In genomic region chr5:10505517-10506095, GRCh38 we compare ENCODE assay signal across 10 cellular contexts.
DNase-seq lines count a peak whose midpoint lies in the region; ATAC-seq and TF ChIP-seq lines count a peak whose summit lies in the region.
"Had no signal": no experiment of that assay in that cellular context is flagged by ENCODE, and none has a peak within 500 bp of the region (broad histone marks: within the 10 kb centered on the region; RNA-seq: fewer than 3 reads in every experiment).

No MANE protein-coding gene starts in this region.

- TF ChIP-seq POLR2A in erythroblast (IDR thresholded peaks at IDR 0.05; ENCODE audit: low read length), result no peak

- TF ChIP-seq RAD21 in Ishikawa (IDR thresholded peaks at IDR 0.05; ENCODE audit: low read depth), result no peak

- DNase-seq in erythroblast (lab: John Stamatoyannopoulos, UW) (peak; percentile 43 to 53), hypothalamus (lab: John Stamatoyannopoulos, UW) (no peak), activated T-cell treated with anti-CD3 and anti-CD28 coated beads for 4 hours (no peak)
- no peak for DNase-seq in activated CD8-positive, alpha-beta memory T cell treated with anti-CD3 and anti-CD28 coated beads, Interleukin-2, amount 50 U/mL, for 48 hours
- no peak for DNase-seq in central memory CD4-positive, alpha-beta T cell
- DNase-seq: stimulated activated CD4-positive, alpha-beta T cell treated with anti-CD3 and anti-CD28 coated beads, Interleukin-4, amount 100 ng/mL, for 24 hours; trophoblast cell had no signal

- ATAC-seq in GM18858 (IDR thresholded peaks at IDR 0.05; ENCODE audit: unreplicated experiment) (peak; percentile 73), HG02678 (IDR thresholded peaks at IDR 0.05; ENCODE audit: unreplicated experiment) (peak; percentile 80)

- no peak for TF ChIP-seq EP300 in Ishikawa (IDR thresholded peaks at IDR 0.05; ENCODE audit: borderline replicate concordance)

TF ChIP-seq in Ishikawa, 13 proteins besides CTCF, POLR2A, EP300 and RAD21:
- TF ChIP-seq, protein P1, sequence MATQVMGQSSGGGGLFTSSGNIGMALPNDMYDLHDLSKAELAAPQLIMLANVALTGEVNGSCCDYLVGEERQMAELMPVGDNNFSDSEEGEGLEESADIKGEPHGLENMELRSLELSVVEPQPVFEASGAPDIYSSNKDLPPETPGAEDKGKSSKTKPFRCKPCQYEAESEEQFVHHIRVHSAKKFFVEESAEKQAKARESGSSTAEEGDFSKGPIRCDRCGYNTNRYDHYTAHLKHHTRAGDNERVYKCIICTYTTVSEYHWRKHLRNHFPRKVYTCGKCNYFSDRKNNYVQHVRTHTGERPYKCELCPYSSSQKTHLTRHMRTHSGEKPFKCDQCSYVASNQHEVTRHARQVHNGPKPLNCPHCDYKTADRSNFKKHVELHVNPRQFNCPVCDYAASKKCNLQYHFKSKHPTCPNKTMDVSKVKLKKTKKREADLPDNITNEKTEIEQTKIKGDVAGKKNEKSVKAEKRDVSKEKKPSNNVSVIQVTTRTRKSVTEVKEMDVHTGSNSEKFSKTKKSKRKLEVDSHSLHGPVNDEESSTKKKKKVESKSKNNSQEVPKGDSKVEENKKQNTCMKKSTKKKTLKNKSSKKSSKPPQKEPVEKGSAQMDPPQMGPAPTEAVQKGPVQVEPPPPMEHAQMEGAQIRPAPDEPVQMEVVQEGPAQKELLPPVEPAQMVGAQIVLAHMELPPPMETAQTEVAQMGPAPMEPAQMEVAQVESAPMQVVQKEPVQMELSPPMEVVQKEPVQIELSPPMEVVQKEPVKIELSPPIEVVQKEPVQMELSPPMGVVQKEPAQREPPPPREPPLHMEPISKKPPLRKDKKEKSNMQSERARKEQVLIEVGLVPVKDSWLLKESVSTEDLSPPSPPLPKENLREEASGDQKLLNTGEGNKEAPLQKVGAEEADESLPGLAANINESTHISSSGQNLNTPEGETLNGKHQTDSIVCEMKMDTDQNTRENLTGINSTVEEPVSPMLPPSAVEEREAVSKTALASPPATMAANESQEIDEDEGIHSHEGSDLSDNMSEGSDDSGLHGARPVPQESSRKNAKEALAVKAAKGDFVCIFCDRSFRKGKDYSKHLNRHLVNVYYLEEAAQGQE (IDR thresholded peaks at IDR 0.05; ENCODE audit: low read depth), result no peak
- TF ChIP-seq FOXM1 (IDR thresholded peaks at IDR 0.05; ENCODE audit: borderline replicate concordance, low read depth) (no peak), NFIC (IDR thresholded peaks at IDR 0.05) (no peak), TCF12 (IDR thresholded peaks at IDR 0.05; ENCODE audit: low read depth) (no peak), CEBPB (IDR thresholded peaks at IDR 0.05) (0 out of 2 replicates have a peak, but pooled peaks have one; percentile 29)
- TF ChIP-seq, protein P2, sequence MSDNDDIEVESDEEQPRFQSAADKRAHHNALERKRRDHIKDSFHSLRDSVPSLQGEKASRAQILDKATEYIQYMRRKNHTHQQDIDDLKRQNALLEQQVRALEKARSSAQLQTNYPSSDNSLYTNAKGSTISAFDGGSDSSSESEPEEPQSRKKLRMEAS (IDR thresholded peaks at IDR 0.05), result no peak
TF ChIP-seq in Ishikawa: peak in this region for 1.

Comparison
In these comparisons a context has a peak if more than half of its experiments do, and no peak if none do; other contexts are left out.
1. DNase-seq: peak in erythroblast (2 of 2); none in hypothalamus (0 of 51), activated T-cell treated with anti-CD3 and anti-CD28 coated beads for 4 hours (single experiment), activated CD8-positive, alpha-beta memory T cell treated with anti-CD3 and anti-CD28 coated beads, Interleukin-2, amount 50 U/mL, for 48 hours (single experiment) and central memory CD4-positive, alpha-beta T cell (single experiment).